ENCODE assay signal across 31 cellular contexts in genomic region chr10:60613434-60613833, GRCh38.
"Had no signal": no experiment of that assay in that cellular context is flagged by ENCODE, and none has a peak within 500 bp of the region (broad histone marks: within the 10 kb centered on the region; RNA-seq: fewer than 3 reads in every experiment).

No MANE protein-coding gene starts in this region.

- H3K36me3 ChIP-seq: neural progenitor cell, ovary, suprapubic skin, tibial artery, transverse colon, upper lobe of right lung, uterus had no signal

- H3K27ac ChIP-seq: neural progenitor cell, ovary, parathyroid adenoma, psoas muscle, skin epidermis, spleen, suprapubic skin, testis, tibial artery, transverse colon, upper lobe of right lung, uterus had no signal

- H3K36me3 Mint-ChIP-seq: natural killer cell, neural progenitor cell, type B pancreatic cell had no signal

- DNase-seq: natural killer cell; occipital lobe; ovary; posterior cingulate gyrus; psoas muscle; right cardiac atrium; spleen; stimulated activated CD4-positive, alpha-beta T cell treated with anti-CD3 and anti-CD28 coated beads, Interleukin-12 subunit alpha, Interleukin-12 subunit beta, amount 100 ng/mL, for 4 hours; stimulated activated CD4-positive, alpha-beta T cell treated with anti-CD3 and anti-CD28 coated beads, Interleukin-1b, Interleukin-23, amount 100 ng/mL, for 48 hours; stimulated activated CD4-positive, alpha-beta T cell treated with anti-CD3 and anti-CD28 coated beads, Interleukin-4, amount 100 ng/mL, for 1 hour; stimulated activated CD4-positive, alpha-beta T cell treated with anti-CD3 and anti-CD28 coated beads, Interleukin-4, amount 100 ng/mL, for 4 hours; stimulated activated CD8-positive, alpha-beta memory T cell treated with anti-CD3 and anti-CD28 coated beads, Interleukin-4, amount 100 ng/mL, for 48 hours; stimulated activated naive CD4-positive, alpha-beta T cell; stimulated activated naive CD8-positive, alpha-beta T cell treated with anti-CD3 and anti-CD28 coated beads, Interleukin-15, amount 100 ng/mL, for 72 hours; stimulated activated naive CD8-positive, alpha-beta T cell treated with anti-CD3 and anti-CD28 coated beads, Interleukin-15, Interleukin-2, amounts not matched to agents 100 U/mL and 50 U/mL, for 24 hours; substantia nigra; testis; tibial artery; transverse colon; upper lobe of right lung; uterus had no signal

- H3K4me1 Mint-ChIP-seq: natural killer cell; nephron; stimulated activated memory B cell treated with anti-CD40 and anti-IgM and Interleukin-4, amounts not matched to agents 10 μg/mL and 1 μg/mL and 100 μg/mL, for 72 hours had no signal

- H3K79me2 ChIP-seq: parathyroid adenoma had no signal

- H3K9ac ChIP-seq: neural progenitor cell, parathyroid adenoma had no signal

- H3K27me3 Mint-ChIP-seq: progenitor cell of endocrine pancreas; stimulated activated memory B cell treated with anti-CD40 and anti-IgM and Interleukin-4, amounts not matched to agents 10 μg/mL and 1 μg/mL and 100 μg/mL, for 72 hours; stimulated activated naive CD8-positive, alpha-beta T cell treated with anti-CD3 and anti-CD28 coated beads, Interleukin-15, amount 100 ng/mL, for 72 hours; type B pancreatic cell had no signal

- H3K27ac Mint-ChIP-seq: natural killer cell; nephron; neural progenitor cell; progenitor cell of endocrine pancreas; stimulated activated memory B cell treated with anti-CD40 and anti-IgM and Interleukin-4, amounts not matched to agents 10 μg/mL and 1 μg/mL and 100 μg/mL, for 72 hours; stimulated activated naive CD8-positive, alpha-beta T cell treated with anti-CD3 and anti-CD28 coated beads, Interleukin-15, amount 100 ng/mL, for 72 hours; type B pancreatic cell had no signal

- H3K4me3 ChIP-seq: neural progenitor cell, ovary, psoas muscle, skin epidermis, smooth muscle cell, spleen, suprapubic skin, testis, tibial artery, transverse colon, upper lobe of right lung, uterus had no signal

- H3K27me3 ChIP-seq: neural progenitor cell, ovary, spleen, suprapubic skin, testis, tibial artery, transverse colon, upper lobe of right lung, uterus had no signal

- H3K4me2 ChIP-seq: neural progenitor cell, smooth muscle cell had no signal

- H3K4me3 Mint-ChIP-seq: natural killer cell; nephron; neural progenitor cell; stimulated activated memory B cell treated with anti-CD40 and anti-IgM and Interleukin-4, amounts not matched to agents 10 μg/mL and 1 μg/mL and 100 μg/mL, for 72 hours; stimulated activated naive CD8-positive, alpha-beta T cell treated with anti-CD3 and anti-CD28 coated beads, Interleukin-15, amount 100 ng/mL, for 72 hours; type B pancreatic cell had no signal

- H3K9me3 ChIP-seq: ovary, psoas muscle, spleen, suprapubic skin, testis, tibial artery, transverse colon, upper lobe of right lung, uterus had no signal

- H3K9me3 Mint-ChIP-seq: natural killer cell; nephron; neural progenitor cell; stimulated activated memory B cell treated with anti-CD40 and anti-IgM and Interleukin-4, amounts not matched to agents 10 μg/mL and 1 μg/mL and 100 μg/mL, for 72 hours; stimulated activated naive CD8-positive, alpha-beta T cell treated with anti-CD3 and anti-CD28 coated beads, Interleukin-15, amount 100 ng/mL, for 72 hours; type B pancreatic cell had no signal

- H2AFZ ChIP-seq: neural progenitor cell, parathyroid adenoma had no signal

- ATAC-seq: natural killer cell; psoas muscle; right cardiac atrium; sciatic nerve; stimulated activated memory B cell treated with anti-CD40 and anti-IgM and Interleukin-4, amounts not matched to agents 10 μg/mL and 1 μg/mL and 100 μg/mL, for 72 hours; stimulated activated naive CD8-positive, alpha-beta T cell treated with anti-CD3 and anti-CD28 coated beads, Interleukin-15, amount 100 ng/mL, for 72 hours; stimulated activated naive CD8-positive, alpha-beta T cell treated with anti-CD3 and anti-CD28 coated beads, Interleukin-15, Interleukin-2, amounts not matched to agents 100 U/mL and 50 U/mL, for 24 hours; upper lobe of right lung had no signal

- H3K4me1 ChIP-seq: neural progenitor cell, parathyroid adenoma, spleen, suprapubic skin, testis, tibial artery, transverse colon, upper lobe of right lung, uterus had no signal
